In the genomic region with DNA sequence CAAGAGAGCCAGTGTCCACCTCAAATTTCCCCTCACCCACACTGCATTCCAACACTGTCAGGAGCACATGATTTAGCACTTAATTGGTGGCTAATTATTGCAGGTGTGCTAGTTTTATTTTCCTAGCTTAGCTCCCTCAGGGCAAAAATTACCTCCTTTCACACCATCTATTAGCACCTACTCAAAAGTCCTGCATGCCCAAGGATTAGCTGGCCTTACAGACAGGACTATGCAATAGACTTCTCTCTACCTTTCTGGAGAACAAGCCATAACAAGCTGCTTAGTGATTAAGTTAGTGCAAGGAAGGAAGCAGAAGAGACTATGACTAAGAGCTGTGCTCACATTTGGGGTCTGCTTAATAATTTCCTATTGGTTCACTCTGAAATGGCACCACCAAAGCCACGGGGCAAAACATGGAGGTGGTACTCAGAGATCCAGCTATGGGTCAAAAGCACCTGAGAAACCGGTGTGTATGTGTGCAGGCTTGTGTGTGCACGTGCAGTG, we compare ENCODE assay signal across 17 cellular contexts.
A peak's percentile ranks its signal among the peaks of the same experiment; 100 is the strongest.
DNase-seq lines count a peak whose midpoint lies in the region; ATAC-seq, FAIRE-seq and TF ChIP-seq lines count a peak whose summit lies in the region.
"Had no signal": no experiment of that assay in that cellular context is flagged by ENCODE, and none has a peak within 500 bp of the region (broad histone marks: within the 10 kb centered on the region; RNA-seq: fewer than 3 reads in every experiment).

No MANE protein-coding gene starts in this region.

- H3K9me3 Mint-ChIP-seq in WTC11, result no peaks in the 10 kb centered on the region

- H3K4me3 ChIP-seq in RWPE2 (ENCODE audit: severe bottlenecking) (no peak overlapping the region), small intestine (ENCODE audit: low read depth in 1 of 2, low read length in 2 of 2) (no peak overlapping the region)
- H3K4me3 ChIP-seq: SK-N-MC had no signal

- no peaks in the 10 kb centered on the region for H3K27me3 ChIP-seq in RWPE2 (ENCODE audit: insufficient read depth, poor library complexity, severe bottlenecking)
- no peaks in the 10 kb centered on the region for H3K27me3 ChIP-seq in small intestine (ENCODE audit: control insufficient read depth in 2 of 2, insufficient read depth in 2 of 2, low read length in 2 of 2)

- H3K9me3 ChIP-seq in RWPE2 (ENCODE audit: severe bottlenecking), result no peaks in the 10 kb centered on the region
- H3K9me3 ChIP-seq in small intestine (ENCODE audit: control insufficient read depth, low read depth), result no peaks in the 10 kb centered on the region

- ATAC-seq in RWPE2 (ENCODE audit: low read depth) (peak; percentile 81), WTC11 (no peak), GM21717 (IDR thresholded peaks at IDR 0.05; ENCODE audit: unreplicated experiment) (no peak), GM21825 (IDR thresholded peaks at IDR 0.05; ENCODE audit: unreplicated experiment) (no peak)

- TF ChIP-seq EP300 in Ishikawa (IDR thresholded peaks at IDR 0.05; ENCODE audit: borderline replicate concordance), result peak; percentile 89

- no peak overlapping the region for H3K27ac Mint-ChIP-seq in WTC11
- H3K27ac Mint-ChIP-seq: HFFc6 had no signal

- peaks cover 46% of the 10 kb centered on the region for H3K4me1 ChIP-seq in RWPE2 (ENCODE audit: insufficient read depth, poor library complexity, severe bottlenecking)
- H3K4me1 ChIP-seq in small intestine (ENCODE audit: control insufficient read depth in 2 of 2, insufficient read depth in 1 of 2, low read depth in 1 of 2, low read length in 1 of 2), result no peaks in the 10 kb centered on the region

- H3K36me3 ChIP-seq in RWPE2 (ENCODE audit: low read depth), result no peaks in the 10 kb centered on the region
- H3K36me3 ChIP-seq in small intestine (ENCODE audit: control insufficient read depth in 2 of 2, insufficient read depth in 2 of 2, low read length in 2 of 2), result no peaks in the 10 kb centered on the region

- H3K27ac ChIP-seq in RWPE2 (ENCODE audit: poor library complexity, severe bottlenecking) (peak overlapping the region; percentile 99), epithelial cell of prostate (peak overlapping the region; percentile 97), small intestine (ENCODE audit: low read depth in 1 of 2, low read length in 1 of 2) (no peak overlapping the region)
- H3K27ac ChIP-seq: SK-N-MC had no signal

- TF ChIP-seq RAD21 in Ishikawa (IDR thresholded peaks at IDR 0.05; ENCODE audit: low read depth), result no peak; the same call in 1 of the 2 replicates

- H3K36me3 Mint-ChIP-seq in WTC11, result no peaks in the 10 kb centered on the region
- H3K36me3 Mint-ChIP-seq: CD4-positive, CD25-positive, alpha-beta regulatory T cell had no signal

- POLR2A ChIA-PET in WTC11 (lab: Charles Lee), result interaction anchor here (0.5 kb wide), 1 partner anchor 21 kb away, joined by 3 read pairs; no protein-coding TSS in a partner anchor

- no peak for FAIRE-seq in small intestine (lab: Jason Lieb, UNC)

- H3K4me3 Mint-ChIP-seq in WTC11, result no peak overlapping the region
- H3K4me3 Mint-ChIP-seq: CD4-positive, CD25-positive, alpha-beta regulatory T cell; HFFc6 had no signal

- no peaks in the 10 kb centered on the region for H3K27me3 Mint-ChIP-seq in WTC11 (ENCODE audit: low read depth)

- H3K4me1 Mint-ChIP-seq in WTC11, result peaks cover 16% of the 10 kb centered on the region
- H3K4me1 Mint-ChIP-seq: CD4-positive, CD25-positive, alpha-beta regulatory T cell had no signal

- CTCF ChIA-PET in WTC11 (lab: Charles Lee), result interaction anchor here (1.0 kb wide), 1 partner anchor 61 kb away, joined by 4 read pairs; no protein-coding TSS in a partner anchor

- WGBS in small intestine, 3 donors, result 61 to 70% (median 62%) methylated on average over 3 of the region's 3 CpGs

- DNase-seq in RWPE2 (ENCODE audit: low spot score) (peak; percentile 74), epithelial cell of prostate (ENCODE audit: low read depth, low spot score) (peak; percentile 90), left kidney (ENCODE audit: low read depth, low spot score) (peak; percentile 48), WTC11 (ENCODE audit: low spot score) (no peak), small intestine (no peak)
- DNase-seq: ACHN; CD4-positive, CD25-positive, alpha-beta regulatory T cell; GDM1; HFFc6; NCI-H1436 treated with DMSO at 0.1 percent for 48 hours; NCI-H2227 treated with DMSO at 0.1 percent for 48 hours; NCI-H526 treated with DMSO at 0.1 percent for 48 hours; PC-3 had no signal

- TF ChIP-seq CTCF in RWPE2 (IDR thresholded peaks at IDR 0.05; ENCODE audit: poor library complexity, severe bottlenecking) (no peak), WTC11 (IDR thresholded peaks at IDR 0.05) (no peak)

TF ChIP-seq in Ishikawa, 13 proteins besides CTCF, POLR2A, EP300 and RAD21 (continues in another document):
- TF ChIP-seq CEBPB (IDR thresholded peaks at IDR 0.05) (peak; percentile 67; the same call in 1 of the 2 replicates), ZBTB7A (IDR thresholded peaks at IDR 0.05; ENCODE audit: low read depth) (no peak; the same call in 1 of the 2 replicates), CREB1 (IDR thresholded peaks at IDR 0.05; ENCODE audit: low read depth) (no peak), TEAD4 (IDR thresholded peaks at IDR 0.05) (peak; percentile 96), NFIC (IDR thresholded peaks at IDR 0.05) (peak; percentile 68), YY1 (IDR thresholded peaks at IDR 0.05; ENCODE audit: low read depth) (no peak), TCF12 (IDR thresholded peaks at IDR 0.05; ENCODE audit: low read depth) (peak; percentile 94)
- TF ChIP-seq, protein P1, sequence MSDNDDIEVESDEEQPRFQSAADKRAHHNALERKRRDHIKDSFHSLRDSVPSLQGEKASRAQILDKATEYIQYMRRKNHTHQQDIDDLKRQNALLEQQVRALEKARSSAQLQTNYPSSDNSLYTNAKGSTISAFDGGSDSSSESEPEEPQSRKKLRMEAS (IDR thresholded peaks at IDR 0.05), result peak; percentile 53; the same call in 1 of the 2 replicates
- TF ChIP-seq, protein P2, sequence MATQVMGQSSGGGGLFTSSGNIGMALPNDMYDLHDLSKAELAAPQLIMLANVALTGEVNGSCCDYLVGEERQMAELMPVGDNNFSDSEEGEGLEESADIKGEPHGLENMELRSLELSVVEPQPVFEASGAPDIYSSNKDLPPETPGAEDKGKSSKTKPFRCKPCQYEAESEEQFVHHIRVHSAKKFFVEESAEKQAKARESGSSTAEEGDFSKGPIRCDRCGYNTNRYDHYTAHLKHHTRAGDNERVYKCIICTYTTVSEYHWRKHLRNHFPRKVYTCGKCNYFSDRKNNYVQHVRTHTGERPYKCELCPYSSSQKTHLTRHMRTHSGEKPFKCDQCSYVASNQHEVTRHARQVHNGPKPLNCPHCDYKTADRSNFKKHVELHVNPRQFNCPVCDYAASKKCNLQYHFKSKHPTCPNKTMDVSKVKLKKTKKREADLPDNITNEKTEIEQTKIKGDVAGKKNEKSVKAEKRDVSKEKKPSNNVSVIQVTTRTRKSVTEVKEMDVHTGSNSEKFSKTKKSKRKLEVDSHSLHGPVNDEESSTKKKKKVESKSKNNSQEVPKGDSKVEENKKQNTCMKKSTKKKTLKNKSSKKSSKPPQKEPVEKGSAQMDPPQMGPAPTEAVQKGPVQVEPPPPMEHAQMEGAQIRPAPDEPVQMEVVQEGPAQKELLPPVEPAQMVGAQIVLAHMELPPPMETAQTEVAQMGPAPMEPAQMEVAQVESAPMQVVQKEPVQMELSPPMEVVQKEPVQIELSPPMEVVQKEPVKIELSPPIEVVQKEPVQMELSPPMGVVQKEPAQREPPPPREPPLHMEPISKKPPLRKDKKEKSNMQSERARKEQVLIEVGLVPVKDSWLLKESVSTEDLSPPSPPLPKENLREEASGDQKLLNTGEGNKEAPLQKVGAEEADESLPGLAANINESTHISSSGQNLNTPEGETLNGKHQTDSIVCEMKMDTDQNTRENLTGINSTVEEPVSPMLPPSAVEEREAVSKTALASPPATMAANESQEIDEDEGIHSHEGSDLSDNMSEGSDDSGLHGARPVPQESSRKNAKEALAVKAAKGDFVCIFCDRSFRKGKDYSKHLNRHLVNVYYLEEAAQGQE (IDR thresholded peaks at IDR 0.05; ENCODE audit: low read depth), result no peak

TF ChIP-seq in WTC11, 78 proteins besides CTCF, POLR2A, EP300 and RAD21:
- TF ChIP-seq, protein P3, sequence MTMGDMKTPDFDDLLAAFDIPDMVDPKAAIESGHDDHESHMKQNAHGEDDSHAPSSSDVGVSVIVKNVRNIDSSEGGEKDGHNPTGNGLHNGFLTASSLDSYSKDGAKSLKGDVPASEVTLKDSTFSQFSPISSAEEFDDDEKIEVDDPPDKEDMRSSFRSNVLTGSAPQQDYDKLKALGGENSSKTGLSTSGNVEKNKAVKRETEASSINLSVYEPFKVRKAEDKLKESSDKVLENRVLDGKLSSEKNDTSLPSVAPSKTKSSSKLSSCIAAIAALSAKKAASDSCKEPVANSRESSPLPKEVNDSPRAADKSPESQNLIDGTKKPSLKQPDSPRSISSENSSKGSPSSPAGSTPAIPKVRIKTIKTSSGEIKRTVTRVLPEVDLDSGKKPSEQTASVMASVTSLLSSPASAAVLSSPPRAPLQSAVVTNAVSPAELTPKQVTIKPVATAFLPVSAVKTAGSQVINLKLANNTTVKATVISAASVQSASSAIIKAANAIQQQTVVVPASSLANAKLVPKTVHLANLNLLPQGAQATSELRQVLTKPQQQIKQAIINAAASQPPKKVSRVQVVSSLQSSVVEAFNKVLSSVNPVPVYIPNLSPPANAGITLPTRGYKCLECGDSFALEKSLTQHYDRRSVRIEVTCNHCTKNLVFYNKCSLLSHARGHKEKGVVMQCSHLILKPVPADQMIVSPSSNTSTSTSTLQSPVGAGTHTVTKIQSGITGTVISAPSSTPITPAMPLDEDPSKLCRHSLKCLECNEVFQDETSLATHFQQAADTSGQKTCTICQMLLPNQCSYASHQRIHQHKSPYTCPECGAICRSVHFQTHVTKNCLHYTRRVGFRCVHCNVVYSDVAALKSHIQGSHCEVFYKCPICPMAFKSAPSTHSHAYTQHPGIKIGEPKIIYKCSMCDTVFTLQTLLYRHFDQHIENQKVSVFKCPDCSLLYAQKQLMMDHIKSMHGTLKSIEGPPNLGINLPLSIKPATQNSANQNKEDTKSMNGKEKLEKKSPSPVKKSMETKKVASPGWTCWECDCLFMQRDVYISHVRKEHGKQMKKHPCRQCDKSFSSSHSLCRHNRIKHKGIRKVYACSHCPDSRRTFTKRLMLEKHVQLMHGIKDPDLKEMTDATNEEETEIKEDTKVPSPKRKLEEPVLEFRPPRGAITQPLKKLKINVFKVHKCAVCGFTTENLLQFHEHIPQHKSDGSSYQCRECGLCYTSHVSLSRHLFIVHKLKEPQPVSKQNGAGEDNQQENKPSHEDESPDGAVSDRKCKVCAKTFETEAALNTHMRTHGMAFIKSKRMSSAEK (CRISPR knock-in tag; IDR thresholded peaks at IDR 0.05; ENCODE audit: borderline replicate concordance), result no peak
- TF ChIP-seq FOXP1 (CRISPR knock-in tag; IDR thresholded peaks at IDR 0.05; ENCODE audit: borderline replicate concordance), result no peak
- no peak for TF ChIP-seq MXD4 (CRISPR knock-in tag; IDR thresholded peaks at IDR 0.05; ENCODE audit: borderline replicate concordance)
- TF ChIP-seq SMAD4 (CRISPR knock-in tag; IDR thresholded peaks at IDR 0.05), result no peak
TF ChIP-seq in WTC11: peak in this region for 0.

Comparison
In these comparisons a context has a peak if more than half of its experiments do, and no peak if none do; other contexts are left out.
1. DNase-seq: peak in RWPE2 (single experiment), epithelial cell of prostate (single experiment) and left kidney (single experiment); none in WTC11 (single experiment) and small intestine (single experiment).
2. H3K27ac ChIP-seq: peak in RWPE2 (single experiment) and epithelial cell of prostate (single experiment); none in small intestine (0 of 2).